In genomic region chr7:142476077-142476476, GRCh38 we compare ENCODE assay signal across 1 cellular context.
TF ChIP-seq lines count a peak whose summit lies in the region.

No MANE protein-coding gene starts in this region.

TF ChIP-seq in IMR-90, 13 proteins besides CTCF, POLR2A, EP300 and RAD21 (continued from another document):
- TF ChIP-seq USF2 (IDR thresholded peaks at IDR 0.05; ENCODE audit: low read depth, low read length): no peak
